Comparison of ENCODE assay signal across 2 cellular contexts in genomic region chr15:89107984-89108383, GRCh38.
TF ChIP-seq lines count a peak whose summit lies in the region.

No MANE protein-coding gene starts in this region.

TF ChIP-seq in liver, 16 proteins besides CTCF, POLR2A, EP300 and RAD21:
- no peak for TF ChIP-seq ZBTB33 (IDR thresholded peaks at IDR 0.05)
- TF ChIP-seq MAX (IDR thresholded peaks at IDR 0.05), result no peak
- no peak for TF ChIP-seq JUND (IDR thresholded peaks at IDR 0.05)
- TF ChIP-seq ATF3 (IDR thresholded peaks at IDR 0.05), result no peak
- TF ChIP-seq FOXA1 (IDR thresholded peaks at IDR 0.05), result no peak
- no peak for TF ChIP-seq TAF1 (conservative IDR thresholded peaks at IDR 0.05)
- no peak for TF ChIP-seq YY1 (IDR thresholded peaks at IDR 0.05)
- TF ChIP-seq REST (IDR thresholded peaks at IDR 0.05), result no peak
- TF ChIP-seq EGR1 (IDR thresholded peaks at IDR 0.05; ENCODE audit: low read depth in 2 of 2), result no peak
- TF ChIP-seq NR2F2 (IDR thresholded peaks at IDR 0.05), result no peak
- no peak for TF ChIP-seq RXRA (IDR thresholded peaks at IDR 0.05)
- TF ChIP-seq HNF4G (IDR thresholded peaks at IDR 0.05), result no peak
- no peak for TF ChIP-seq FOXA2 (IDR thresholded peaks at IDR 0.05)
- TF ChIP-seq GABPA (IDR thresholded peaks at IDR 0.05 in 1 of 2, conservative IDR thresholded peaks at IDR 0.05 in 1 of 2), result no peak
- no peak for TF ChIP-seq HNF4A (conservative IDR thresholded peaks at IDR 0.05)

TF ChIP-seq in HepG2, 621 proteins besides CTCF, POLR2A, EP300 and RAD21 (continued from another document):
- TF ChIP-seq ZBTB4 (CRISPR knock-in tag; IDR thresholded peaks at IDR 0.05; ENCODE audit: borderline replicate concordance), result no peak
- TF ChIP-seq NFE2 (CRISPR knock-in tag; IDR thresholded peaks at IDR 0.05), result no peak
- TF ChIP-seq AGO1 (IDR thresholded peaks at IDR 0.05; ENCODE audit: low read depth, low read length, poor library complexity, severe bottlenecking), result no peak
- no peak for TF ChIP-seq ELK4 (CRISPR knock-in tag; IDR thresholded peaks at IDR 0.05; ENCODE audit: borderline replicate concordance)
- TF ChIP-seq BRF2 (CRISPR knock-in tag; IDR thresholded peaks at IDR 0.05), result no peak
- TF ChIP-seq MYNN (CRISPR knock-in tag; IDR thresholded peaks at IDR 0.05; ENCODE audit: low read depth), result no peak
- no peak for TF ChIP-seq TOPORS (CRISPR knock-in tag; IDR thresholded peaks at IDR 0.05)
- TF ChIP-seq ZNF780A (CRISPR knock-in tag; IDR thresholded peaks at IDR 0.05), result no peak
- no peak for TF ChIP-seq SNAI1 (CRISPR knock-in tag; IDR thresholded peaks at IDR 0.05; ENCODE audit: borderline replicate concordance)
- TF ChIP-seq ZNF547 (CRISPR knock-in tag; IDR thresholded peaks at IDR 0.05), result no peak
- no peak for TF ChIP-seq TFDP2 (CRISPR knock-in tag; IDR thresholded peaks at IDR 0.05)
- no peak for TF ChIP-seq MXD3 (CRISPR knock-in tag; IDR thresholded peaks at IDR 0.05)
